26 cellular contexts compared by ENCODE assay signal in the genomic region with DNA sequence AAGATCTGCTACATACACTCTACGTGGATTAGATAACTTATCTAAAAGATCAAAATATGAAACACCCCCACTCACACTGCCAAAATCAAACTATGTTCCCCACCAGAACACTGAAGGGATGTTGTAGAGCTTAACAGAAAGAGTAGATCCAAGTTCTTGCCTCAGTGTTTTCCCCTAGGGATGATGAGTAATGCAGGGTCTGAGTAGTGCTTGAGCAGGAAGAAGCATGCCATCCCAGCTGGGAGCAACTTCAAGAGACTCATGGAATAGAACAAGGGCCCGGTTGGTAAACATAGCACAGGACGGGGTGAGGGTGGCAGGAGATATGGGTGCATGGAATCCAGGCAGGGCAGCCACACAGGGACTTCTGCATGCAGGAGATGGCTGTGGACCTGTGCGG.
A peak's percentile ranks its signal among the peaks of the same experiment; 100 is the strongest.
DNase-seq lines count a peak whose midpoint lies in the region; ATAC-seq and TF ChIP-seq lines count a peak whose summit lies in the region.
"Had no signal": no experiment of that assay in that cellular context is flagged by ENCODE, and none has a peak within 500 bp of the region (broad histone marks: within the 10 kb centered on the region; RNA-seq: fewer than 3 reads in every experiment).

No MANE protein-coding gene starts in this region.

- H3K4me1 ChIP-seq in adipocyte (ENCODE audit: control insufficient read depth, insufficient read depth, low read length) = no peaks in the 10 kb centered on the region
- H3K4me1 ChIP-seq: prostate gland, stomach, upper lobe of left lung had no signal

- H3K9ac ChIP-seq in adipocyte (ENCODE audit: low read length) = no peak overlapping the region

- no peak overlapping the region for H3K4me3 Mint-ChIP-seq in activated CD8-positive, alpha-beta memory T cell treated with anti-CD3 and anti-CD28 coated beads, Interleukin-2, amount 10 ng/mL, durations not matched to agents 7 days and 5 days
- H3K4me3 Mint-ChIP-seq: immature natural killer cell; neural crest cell; T-helper 2 cell treated with Interferon-gamma antibody and Interleukin-4, amounts not matched to agents 5 μg/mL and 100 μg/mL, for 36 hours had no signal

- TF ChIP-seq CTCF in fibroblast of the aortic adventitia (IDR thresholded peaks at IDR 0.05; ENCODE audit: insufficient read depth, low read length) = no peak

- H3K36me3 Mint-ChIP-seq in activated CD8-positive, alpha-beta memory T cell treated with anti-CD3 and anti-CD28 coated beads, Interleukin-2, amount 10 ng/mL, durations not matched to agents 7 days and 5 days = no peaks in the 10 kb centered on the region
- H3K36me3 Mint-ChIP-seq: IgD-negative memory B cell, immature natural killer cell had no signal

- no peak overlapping the region for H3K27ac Mint-ChIP-seq in activated CD8-positive, alpha-beta memory T cell treated with anti-CD3 and anti-CD28 coated beads, Interleukin-2, amount 10 ng/mL, durations not matched to agents 7 days and 5 days
- H3K27ac Mint-ChIP-seq: immature natural killer cell; T-helper 2 cell treated with Interferon-gamma antibody and Interleukin-4, amounts not matched to agents 5 μg/mL and 100 μg/mL, for 36 hours had no signal

- DNase-seq in NCI-H510A treated with DMSO at 0.1 percent for 48 hours (lab: John Stamatoyannopoulos, UW) (peak; percentile 72), NCI-H510A (lab: John Stamatoyannopoulos, UW) (no peak), adipocyte (ENCODE audit: low read depth) (peak; percentile 69), fibroblast of the aortic adventitia (ENCODE audit: low read depth) (peak; percentile 28), NCI-H2029 (lab: John Stamatoyannopoulos, UW) (no peak)
- no peak for DNase-seq in activated CD8-positive, alpha-beta memory T cell treated with anti-CD3 and anti-CD28 coated beads, Interleukin-2, amount 10 ng/mL, durations not matched to agents 7 days and 5 days
- DNase-seq: activated CD8-positive, alpha-beta memory T cell treated with anti-CD3 and anti-CD28 coated beads, Interleukin-2, amount 50 U/mL, for 48 hours; activated naive CD4-positive, alpha-beta T cell; anterior cingulate cortex; C1 segment of cervical spinal cord; effector memory CD4-positive, alpha-beta T cell; immature natural killer cell; left ventricle myocardium superior; NCI-H1694 treated with DMSO at 0.1 percent for 48 hours; NCI-H524 treated with DMSO at 0.1 percent for 48 hours; spleen; stimulated activated CD4-positive, alpha-beta T cell treated with anti-CD3 and anti-CD28 coated beads, Interleukin-4, amount 100 ng/mL, for 4 hours; stomach; upper lobe of left lung had no signal

- peaks cover 4% of the 10 kb centered on the region for H3K9me3 ChIP-seq in adipocyte (ENCODE audit: control insufficient read depth, low read length)
- H3K9me3 ChIP-seq: prostate gland, spleen, stomach, upper lobe of left lung had no signal

- CTCF ChIA-PET in activated CD8-positive, alpha-beta memory T cell treated with anti-CD3 and anti-CD28 coated beads, Interleukin-2, amount 10 ng/mL, durations not matched to agents 7 days and 5 days (lab: Charles Lee) = no interaction called here

- ATAC-seq in HG03378 (IDR thresholded peaks at IDR 0.05; ENCODE audit: unreplicated experiment) = no peak
- ATAC-seq in activated CD8-positive, alpha-beta memory T cell treated with anti-CD3 and anti-CD28 coated beads, Interleukin-2, amount 10 ng/mL, durations not matched to agents 7 days and 5 days = no peak
- ATAC-seq in HG02840 (IDR thresholded peaks at IDR 0.05; ENCODE audit: low FRiP score, unreplicated experiment) = no peak
- ATAC-seq: left ventricle myocardium superior, SK-N-SH treated with all-trans-retinoic acid at 6 μM for 48 hours had no signal

- no peaks in the 10 kb centered on the region for H3K27me3 Mint-ChIP-seq in activated CD8-positive, alpha-beta memory T cell treated with anti-CD3 and anti-CD28 coated beads, Interleukin-2, amount 10 ng/mL, durations not matched to agents 7 days and 5 days
- H3K27me3 Mint-ChIP-seq: IgD-negative memory B cell had no signal

- no peak overlapping the region for H3K4me3 ChIP-seq in adipocyte (ENCODE audit: low read length)
- H3K4me3 ChIP-seq in fibroblast of the aortic adventitia (ENCODE audit: low read depth, low read length) = no peak overlapping the region
- H3K4me3 ChIP-seq: prostate gland, spleen, stomach, upper lobe of left lung had no signal

- no peaks in the 10 kb centered on the region for H3K27me3 ChIP-seq in adipocyte (replicated peaks; ENCODE audit: control insufficient read depth, insufficient read depth, low read length)
- H3K27me3 ChIP-seq: spleen, stomach, upper lobe of left lung had no signal

- H3K9me3 Mint-ChIP-seq in activated CD8-positive, alpha-beta memory T cell treated with anti-CD3 and anti-CD28 coated beads, Interleukin-2, amount 10 ng/mL, durations not matched to agents 7 days and 5 days (ENCODE audit: low read depth) = no peaks in the 10 kb centered on the region
- H3K9me3 Mint-ChIP-seq: T-helper 2 cell treated with Interferon-gamma antibody and Interleukin-4, amounts not matched to agents 5 μg/mL and 100 μg/mL, for 36 hours had no signal

- no peaks in the 10 kb centered on the region for H3K4me1 Mint-ChIP-seq in activated CD8-positive, alpha-beta memory T cell treated with anti-CD3 and anti-CD28 coated beads, Interleukin-2, amount 10 ng/mL, durations not matched to agents 7 days and 5 days
- H3K4me1 Mint-ChIP-seq: IgD-negative memory B cell, immature natural killer cell, neural crest cell had no signal

- H3K36me3 ChIP-seq in adipocyte (ENCODE audit: control insufficient read depth, insufficient read depth, low read length, severe bottlenecking) = no peaks in the 10 kb centered on the region
- H3K36me3 ChIP-seq: prostate gland, spleen, stomach, upper lobe of left lung had no signal

Comparison
In these comparisons a context has a peak if more than half of its experiments do, and no peak if none do; other contexts are left out.
1. DNase-seq: peak in NCI-H510A treated with DMSO at 0.1 percent for 48 hours (single experiment), adipocyte (single experiment) and fibroblast of the aortic adventitia (single experiment); none in NCI-H510A (single experiment), activated CD8-positive, alpha-beta memory T cell treated with anti-CD3 and anti-CD28 coated beads, Interleukin-2, amount 10 ng/mL, durations not matched to agents 7 days and 5 days (single experiment) and NCI-H2029 (single experiment).